8 cellular contexts compared by ENCODE assay signal in genomic region chr19:16897572-16898056, GRCh38. TPM values are rescaled to one million over a fixed set of nuclear protein-coding genes. Genes with fewer than 3 reads are reported as not detected.
DNase-seq lines count a peak whose midpoint lies in the region; ATAC-seq and TF ChIP-seq lines count a peak whose summit lies in the region.

No MANE protein-coding gene starts in this region.

- no peaks in the 10 kb centered on the region for H3K9me3 Mint-ChIP-seq in IgD-negative memory B cell

- H3K27me3 Mint-ChIP-seq in IgD-negative memory B cell: no peaks in the 10 kb centered on the region

- H3K27ac Mint-ChIP-seq in IgD-negative memory B cell: peak overlapping the region in 1 of 3 donors; percentile 89

- no peaks in the 10 kb centered on the region for H3K9me3 ChIP-seq in mucosa of descending colon

- ATAC-seq in mucosa of descending colon: peak; percentile 3

- peak overlapping the region in 26 of 59 donors; percentile 7 to 81 (median 44) for H3K27ac ChIP-seq in dorsolateral prefrontal cortex

- peaks cover 0 to 36% (median 8%) of the 10 kb centered on the region in 45 donors for H3K27me3 ChIP-seq in dorsolateral prefrontal cortex

- H3K4me1 ChIP-seq in mucosa of descending colon (ENCODE audit: low read depth): peaks cover 6% of the 10 kb centered on the region

- peak overlapping the region; percentile 74 to 94 (median 84) for H3K4me3 Mint-ChIP-seq in IgD-negative memory B cell

- H3K4me3 ChIP-seq in dorsolateral prefrontal cortex (peak overlapping the region; percentile 25 to 69 (median 56)), mucosa of descending colon (peak overlapping the region; percentile 22)

- intact Hi-C loops in dorsolateral prefrontal cortex (cut with DNase I): no loop called here
- intact Hi-C loops in mucosa of descending colon (cut with DNase I, micrococcal nuclease): no loop called here

- H3K4me1 Mint-ChIP-seq in IgD-negative memory B cell: peaks cover 16 to 26% (median 24%) of the 10 kb centered on the region in 3 donors

- no peaks in the 10 kb centered on the region for H3K36me3 Mint-ChIP-seq in IgD-negative memory B cell

- no peaks in the 10 kb centered on the region for H3K36me3 ChIP-seq in mucosa of descending colon (ENCODE audit: low read depth)

- DNase-seq in NCI-H2171 (lab: John Stamatoyannopoulos, UW) (peak; percentile 17), NCI-H2171 treated with DMSO at 0.1 percent for 48 hours (lab: John Stamatoyannopoulos, UW) (no peak), dorsolateral prefrontal cortex (peak in 1 of 10 donors; percentile 17), mucosa of descending colon (peak in 1 of 3 donors; percentile 72), mucosa of gallbladder (ENCODE audit: low spot score) (no peak), retina (no peak), hepatic stellate cell (ENCODE audit: low spot score) (no peak)

- no peak for TF ChIP-seq CTCF in dorsolateral prefrontal cortex (IDR thresholded peaks at IDR 0.05 in 54 of 56, conservative IDR thresholded peaks at IDR 0.05 in 2 of 56; ENCODE audit: low read depth in 1 of 56, partially characterized antibody in 56 of 56)
- TF ChIP-seq CTCF in mucosa of descending colon (IDR thresholded peaks at IDR 0.05): no peak

RNA-seq across cellular contexts. Expression of gene F2RL3, which starts 8.8 kb away (rescaled TPM):
- 0.36 TPM for polyA plus RNA-seq in IgD-negative memory B cell
- total RNA-seq in dorsolateral prefrontal cortex (1 to 10 TPM in 2 of 120 experiments, under 1 TPM in 31, not detected in 87; 0.07 to 1.3 (median 0.26) TPM), mucosa of descending colon (1 to 10 TPM in 2 of 3 donors, under 1 TPM in 1; 0.38 to 2.0 (median 1.6) TPM), mucosa of gallbladder (2.9 TPM)
